ENCODE assay signal across 8 cellular contexts in the genomic region with DNA sequence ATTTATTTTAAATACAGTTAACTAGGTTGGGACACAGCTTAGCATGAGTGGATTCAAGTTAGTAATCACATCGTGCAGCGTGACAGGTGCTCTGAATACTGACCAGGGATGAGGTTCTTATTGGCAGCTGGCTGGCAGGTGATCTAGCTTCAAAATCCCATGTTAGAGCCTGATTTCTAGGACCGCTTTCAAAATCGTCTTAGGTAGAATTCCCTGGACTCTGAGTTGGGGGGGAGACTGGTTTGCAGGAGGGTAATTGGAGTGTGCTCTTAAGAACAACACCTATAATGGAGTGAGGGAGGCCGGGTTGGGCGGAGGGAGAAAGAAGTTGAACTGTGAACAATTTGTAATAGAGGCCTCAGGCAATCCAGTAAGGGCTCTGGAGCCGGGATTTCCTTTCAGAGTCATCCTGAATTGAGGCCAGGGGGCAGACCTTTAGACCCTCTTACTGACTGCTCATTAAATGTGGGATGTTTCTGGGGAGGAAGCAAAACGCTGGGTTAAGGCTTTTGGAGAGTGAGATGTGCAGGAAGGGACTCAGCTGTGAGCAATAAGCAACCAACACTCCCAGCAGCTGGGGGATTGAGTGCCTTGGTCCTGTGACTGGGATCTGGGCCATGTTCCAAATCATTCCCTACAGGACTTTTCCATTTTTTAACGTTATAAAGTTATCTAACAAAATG. TPM values are rescaled to one million over a fixed set of nuclear protein-coding genes. Genes with fewer than 3 reads are reported as not detected.
DNase-seq lines count a peak whose midpoint lies in the region; ATAC-seq and TF ChIP-seq lines count a peak whose summit lies in the region.

No MANE protein-coding gene starts in this region.

- H3K4me2 ChIP-seq in MM.1S (ENCODE audit: low read depth, low read length) = peak overlapping the region; percentile 97; the same call in 1 of the 2 replicates

- peaks cover 21% of the 10 kb centered on the region for H3K4me1 Mint-ChIP-seq in CD14-positive monocyte
- H3K4me1 Mint-ChIP-seq in nephron progenitor cell = peaks cover 36% of the 10 kb centered on the region

- H3K9ac ChIP-seq in MM.1S (ENCODE audit: low read length) = no peak overlapping the region

- no peaks in the 10 kb centered on the region for H3K9me3 ChIP-seq in MM.1S (replicated peaks; ENCODE audit: insufficient read depth, low read length)

- H2AFZ ChIP-seq in MM.1S (ENCODE audit: low read length) = no peak overlapping the region; the same call in 1 of the 2 replicates

- ATAC-seq in GM18873 (IDR thresholded peaks at IDR 0.05; ENCODE audit: low FRiP score, unreplicated experiment) = no peak

- H3K27ac Mint-ChIP-seq in CD14-positive monocyte (peak overlapping the region in 1 of 7 donors; percentile 91), nephron progenitor cell (peak overlapping the region; percentile 97)

- H3F3A ChIP-seq in MM.1S (ENCODE audit: insufficient read depth, low read length) = peaks cover 5% of the 10 kb centered on the region; the same call in 1 of the 2 replicates

- H3K4me3 ChIP-seq in MM.1S (ENCODE audit: low read length) = peak overlapping the region; percentile 84; the same call in 1 of the 2 replicates
- no peak overlapping the region for H3K4me3 ChIP-seq in lower leg skin (ENCODE audit: low read depth, poor library complexity, severe bottlenecking)

- H3K27me3 Mint-ChIP-seq in CD14-positive monocyte (ENCODE audit: low read depth in 3 of 3) (peaks cover 0 to 1% (median 0%) of the 10 kb centered on the region in 3 donors), nephron progenitor cell (ENCODE audit: low read depth, poor library complexity) (peaks cover 5% of the 10 kb centered on the region)

- intact Hi-C loops in CD14-positive monocyte (cut with micrococcal nuclease) = loop anchor here (2.0 to 10.0 kb wide), 2 partner anchors 392 to 1264 kb away; no protein-coding TSS in a partner anchor
- intact Hi-C loops in lower leg skin (cut with DNase I; ENCODE audit: low total_unique reads) = loop anchor here (5.0 kb wide), 1 partner anchor 1266 kb away; a partner anchor contains a TSS

- DNase-seq in CD14-positive monocyte (ENCODE audit: low spot score) (no peak), MM.1S (no peak), caudate nucleus (lab: John Stamatoyannopoulos, UW) (peak in 6 of 61 donors; percentile 11 to 59 (median 23)), nephron progenitor cell (no peak), NCI-H1048 (lab: John Stamatoyannopoulos, UW) (no peak), lower leg skin (ENCODE audit: low spot score in 2 of 2) (no peak), DMS153 (lab: John Stamatoyannopoulos, UW) (no peak)

- H3K27me3 ChIP-seq in MM.1S (replicated peaks; ENCODE audit: insufficient read depth, low read length) = no peaks in the 10 kb centered on the region

- no peaks in the 10 kb centered on the region for H4K20me1 ChIP-seq in MM.1S (ENCODE audit: insufficient read depth, low read length)

- H3K9me3 Mint-ChIP-seq in CD14-positive monocyte = no peaks in the 10 kb centered on the region
- no peaks in the 10 kb centered on the region for H3K9me3 Mint-ChIP-seq in nephron progenitor cell

- H3K36me3 ChIP-seq in MM.1S (replicated peaks; ENCODE audit: insufficient read depth, low read length) = peaks cover 5% of the 10 kb centered on the region; the same call in 1 of the 2 replicates

- TF ChIP-seq POLR2A in lower leg skin (IDR thresholded peaks at IDR 0.05) = no peak

- H3K36me3 Mint-ChIP-seq in CD14-positive monocyte (peaks cover 17 to 23% of the 10 kb centered on the region in 2 donors), nephron progenitor cell (ENCODE audit: low read depth) (peaks cover 20% of the 10 kb centered on the region)

- TF ChIP-seq CTCF in CD14-positive monocyte (IDR thresholded peaks at IDR 0.05) = peak; percentile 4
- no peak for TF ChIP-seq CTCF in MM.1S (IDR thresholded peaks at IDR 0.05; ENCODE audit: low read length)
- no peak for TF ChIP-seq CTCF in nephron progenitor cell (IDR thresholded peaks at IDR 0.05)
- TF ChIP-seq CTCF in lower leg skin (IDR thresholded peaks at IDR 0.05) = no peak

- peak overlapping the region in 1 of 2 donors; percentile 94 for H3K4me3 Mint-ChIP-seq in CD14-positive monocyte
- H3K4me3 Mint-ChIP-seq in nephron progenitor cell = peak overlapping the region; percentile 93

- 25 to 29% methylated on average over 9 of the region's 9 CpGs for WGBS in lower leg skin, 2 donors

- no peaks in the 10 kb centered on the region for H3K9me2 ChIP-seq in MM.1S (replicated peaks; ENCODE audit: insufficient read depth, low read length)

- H3K27ac ChIP-seq in MM.1S (ENCODE audit: low read length) (no peak overlapping the region), caudate nucleus (ENCODE audit: low read depth, low read length) (peak overlapping the region; percentile 94)

- peaks cover 14% of the 10 kb centered on the region for H3K4me1 ChIP-seq in MM.1S (ENCODE audit: low read length)

- peaks cover 35% of the 10 kb centered on the region for H3K79me2 ChIP-seq in MM.1S (ENCODE audit: low read length)

RNA-seq across cellular contexts. Expression of a gene that starts 0.9 kb away (rescaled TPM):
- 1 to 10 TPM; 6.6 to 7.5 TPM for polyA plus RNA-seq in CD14-positive monocyte
- 10 to 100 TPM; 16.9 to 35.7 (median 19.8) TPM for total RNA-seq in lower leg skin
